In genomic region chr5:54390015-54390414, GRCh38 we compare ENCODE assay signal across 1 cellular context.
TF ChIP-seq lines count a peak whose summit lies in the region.

No MANE protein-coding gene starts in this region.

TF ChIP-seq in HEK293, 187 proteins besides CTCF, POLR2A, EP300 and RAD21 (continued from another document):
- TF ChIP-seq ZBTB11 (tag by site-specific recombination; conservative IDR thresholded peaks at IDR 0.05; ENCODE audit: low read depth) (no peak), SCRT1 (tag by site-specific recombination; IDR thresholded peaks at IDR 0.05; ENCODE audit: borderline replicate concordance) (peak; percentile 27; the same call in 1 of the 2 replicates), ZNF146 (tag by site-specific recombination; IDR thresholded peaks at IDR 0.05) (peak; percentile 65), ZNF26 (tag by site-specific recombination; IDR thresholded peaks at IDR 0.05) (no peak), ZNF580 (tag by site-specific recombination; IDR thresholded peaks at IDR 0.05) (peak; percentile 70; the same call in 1 of the 2 replicates), TSHZ1 (tag by site-specific recombination; IDR thresholded peaks at IDR 0.05; ENCODE audit: borderline replicate concordance) (peak; percentile 89), PRDM4 (tag by site-specific recombination; IDR thresholded peaks at IDR 0.05) (peak; percentile 72), ZNF600 (tag by site-specific recombination; IDR thresholded peaks at IDR 0.05) (peak; percentile 95), ZNF518A (tag by site-specific recombination; conservative IDR thresholded peaks at IDR 0.05; ENCODE audit: low read depth) (peak; percentile 50; the same call in 1 of the 2 replicates), ZXDB (tag by site-specific recombination; IDR thresholded peaks at IDR 0.05) (peak; percentile 91), ZNF692 (tag by site-specific recombination; IDR thresholded peaks at IDR 0.05) (peak; percentile 70), GLI2 (tag by site-specific recombination; IDR thresholded peaks at IDR 0.05; ENCODE audit: borderline replicate concordance, low read depth) (peak; percentile 86), MZF1 (tag by site-specific recombination; IDR thresholded peaks at IDR 0.05; ENCODE audit: borderline replicate concordance) (peak; percentile 49; the same call in 1 of the 2 replicates), ZBTB44 (tag by site-specific recombination; IDR thresholded peaks at IDR 0.05) (peak; percentile 98), ZNF398 (tag by site-specific recombination; IDR thresholded peaks at IDR 0.05) (peak; percentile 40; the same call in 1 of the 2 replicates), ZNF670 (tag by site-specific recombination; IDR thresholded peaks at IDR 0.05; ENCODE audit: low read depth) (no peak)
